Comparison of ENCODE assay signal across 29 cellular contexts in the genomic region with DNA sequence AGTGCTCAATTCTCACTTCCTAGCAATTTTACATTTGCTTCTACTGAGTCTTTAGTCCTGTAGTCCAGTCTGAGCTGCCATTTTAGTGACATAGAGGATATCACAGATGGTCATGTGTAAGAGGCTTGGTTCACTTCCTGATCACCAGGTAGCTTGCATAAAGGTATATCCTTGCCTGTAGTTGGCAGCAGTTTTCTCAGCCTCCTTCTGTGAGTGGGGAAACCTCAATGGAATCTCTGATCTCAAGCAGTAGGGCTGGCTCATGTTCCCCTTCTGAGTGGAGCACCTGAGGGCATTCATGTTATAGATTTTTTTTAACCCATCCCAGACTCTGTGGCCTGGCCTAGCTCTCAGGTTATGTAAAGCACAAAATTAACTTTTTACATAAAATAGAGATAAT.
"Had no signal": no experiment of that assay in that cellular context is flagged by ENCODE, and none has a peak within 500 bp of the region (broad histone marks: within the 10 kb centered on the region; RNA-seq: fewer than 3 reads in every experiment).

No MANE protein-coding gene starts in this region.

- ATAC-seq: activated CD4-positive, CD25-positive, alpha-beta regulatory T cell treated with anti-CD3 and anti-CD28 coated beads, Interleukin-2, amount 50 U/mL, for 24 hours; activated CD8-positive, alpha-beta memory T cell treated with anti-CD3 and anti-CD28 coated beads, Interleukin-2, amount 10 ng/mL, durations not matched to agents 7 days and 5 days; activated CD8-positive, alpha-beta T cell treated with anti-CD3 and anti-CD28 coated beads, Interleukin-2, amount 10 ng/mL, durations not matched to agents 7 days and 5 days; activated naive CD8-positive, alpha-beta T cell treated with anti-CD3 and anti-CD28 coated beads, Interleukin-2, amount 50 U/mL, for 24 hours; body of pancreas; T-helper 17 cell had no signal

- H3K9me3 ChIP-seq: adrenal gland, body of pancreas, heart left ventricle had no signal

- H3K4me3 ChIP-seq: adrenal gland, body of pancreas, coronary artery, dorsolateral prefrontal cortex, esophagus squamous epithelium, heart left ventricle had no signal

- H3K4me1 ChIP-seq: adrenal gland, body of pancreas, esophagus squamous epithelium, heart left ventricle had no signal

- FAIRE-seq: frontal cortex had no signal

- DNase-seq: activated B cell treated with CpG ODN at 0.5 μM for 24 hours; activated CD4-positive, alpha-beta memory T cell treated with anti-CD3 and anti-CD28 coated beads for 36 hours; activated CD4-positive, alpha-beta T cell treated with anti-CD3 and anti-CD28 coated beads, Interleukin-2, amount 10 ng/mL, durations not matched to agents 24 days and 14 days; activated CD8-positive, alpha-beta memory T cell treated with anti-CD3 and anti-CD28 coated beads, Interleukin-2, amount 10 ng/mL, durations not matched to agents 7 days and 5 days; activated CD8-positive, alpha-beta memory T cell treated with anti-CD3 and anti-CD28 coated beads, Interleukin-2, amount 50 U/mL, for 4 hours; activated CD8-positive, alpha-beta T cell treated with anti-CD3 and anti-CD28 coated beads, Interleukin-2, amount 10 ng/mL, durations not matched to agents 7 days and 5 days; activated effector memory CD4-positive, alpha-beta T cell treated with anti-CD3 and anti-CD28 coated beads, Interleukin-2, amount 50 U/mL, for 16 hours; activated naive CD4-positive, alpha-beta T cell treated with anti-CD3 and anti-CD28 coated beads for 36 hours; activated naive CD8-positive, alpha-beta T cell treated with anti-CD3 and anti-CD28 coated beads for 36 hours; activated naive CD8-positive, alpha-beta T cell treated with anti-CD3 and anti-CD28 coated beads, Interleukin-2, amount 50 U/mL, for 24 hours; activated T-cell treated with anti-CD3 and anti-CD28 coated beads, Interleukin-2, amount 50 U/mL, for 1 hour; activated T-cell treated with anti-CD3 and anti-CD28 coated beads, Interleukin-2, amount 50 U/mL, for 48 hours; adrenal gland; amygdala; aorta; body of pancreas; dorsolateral prefrontal cortex; effector memory CD4-positive, alpha-beta T cell; endodermal cell; esophagus squamous epithelium; glutamatergic neuron; heart left ventricle; T-helper 1 cell; T-helper 17 cell; T1000; WERI-Rb-1 had no signal

- H3K36me3 ChIP-seq: adrenal gland, esophagus squamous epithelium, heart left ventricle, WERI-Rb-1 had no signal

- H3K27ac ChIP-seq: adrenal gland, body of pancreas, coronary artery, dorsolateral prefrontal cortex, esophagus squamous epithelium, heart left ventricle, WERI-Rb-1 had no signal

- H3K27me3 ChIP-seq: adrenal gland, body of pancreas, esophagus squamous epithelium, heart left ventricle had no signal
